ENCODE assay signal across 24 cellular contexts in the genomic region with DNA sequence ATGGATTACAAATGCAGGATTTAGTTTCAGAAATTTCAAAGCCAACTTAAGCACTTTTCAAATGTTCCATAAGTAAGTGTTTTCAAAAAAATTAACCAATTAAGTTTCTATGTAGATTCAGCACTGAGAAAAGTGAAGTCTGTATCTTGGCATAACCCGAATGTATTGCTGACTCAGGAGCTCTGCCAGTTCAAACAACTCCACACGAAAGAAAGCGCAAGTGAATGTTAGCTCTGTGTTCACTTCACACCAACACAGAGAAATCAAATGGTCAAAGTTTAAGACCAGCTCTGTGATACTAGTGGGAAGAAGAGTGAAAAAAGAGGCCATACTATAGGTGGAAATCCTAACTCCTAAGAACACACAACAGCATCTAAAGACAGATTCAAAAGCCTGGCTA.
DNase-seq lines count a peak whose midpoint lies in the region; ATAC-seq, FAIRE-seq and TF ChIP-seq lines count a peak whose summit lies in the region.
"Had no signal": no experiment of that assay in that cellular context is flagged by ENCODE, and none has a peak within 500 bp of the region (broad histone marks: within the 10 kb centered on the region; RNA-seq: fewer than 3 reads in every experiment).

No MANE protein-coding gene starts in this region.

- DNase-seq in H54 (ENCODE audit: insufficient read length, low spot score): no peak
- no peak for DNase-seq in mesothelial cell of epicardium (ENCODE audit: low spot score in 2 of 2, unreplicated experiment in 2 of 2)
- no peak for DNase-seq in head of caudate nucleus
- DNase-seq in NCI-H524 treated with DMSO at 0.1 percent for 48 hours (lab: John Stamatoyannopoulos, UW): no peak
- DNase-seq in DMS153 treated with DMSO at 0.1 percent for 48 hours (lab: John Stamatoyannopoulos, UW; ENCODE audit: unreplicated experiment): no peak
- DNase-seq in HuH-7.5 (ENCODE audit: low spot score): no peak
- DNase-seq: ACHN; activated CD4-positive, alpha-beta T cell treated with anti-CD3 and anti-CD28 coated beads for 4 hours; adrenal gland; Calu3; cerebellar nuclear complex; effector CD4-positive, alpha-beta T cell; glutamatergic neuron; lower lobe of right lung; NCI-H1417 treated with DMSO at 0.1 percent for 48 hours; NCI-H2107; occipital lobe; sigmoid colon; stimulated activated naive B cell treated with anti-CD40 and anti-IgM and Interleukin-4, amounts not matched to agents 10 μg/mL and 1 μg/mL and 100 μg/mL, for 72 hours; T-helper 1 cell had no signal

- H3K27me3 Mint-ChIP-seq in mesothelial cell of epicardium (ENCODE audit: low read depth): no peaks in the 10 kb centered on the region
- H3K27me3 Mint-ChIP-seq: stimulated activated naive B cell treated with anti-CD40 and anti-IgM and Interleukin-4, amounts not matched to agents 10 μg/mL and 1 μg/mL and 100 μg/mL, for 72 hours had no signal

- peaks cover 8% of the 10 kb centered on the region for H3K36me3 Mint-ChIP-seq in mesothelial cell of epicardium

- ATAC-seq in esophagus mucosa: peak; percentile 44
- ATAC-seq: stimulated activated naive B cell treated with anti-CD40 and anti-IgM and Interleukin-4, amounts not matched to agents 10 μg/mL and 1 μg/mL and 100 μg/mL, for 72 hours had no signal

- intact Hi-C loops in head of caudate nucleus (cut with DNase I): no loop called here

- no peaks in the 10 kb centered on the region for H3K9me3 Mint-ChIP-seq in mesothelial cell of epicardium

- FAIRE-seq in H54 (lab: Jason Lieb, UNC): peak; percentile 66

- peaks cover 45% of the 10 kb centered on the region for H3K4me1 Mint-ChIP-seq in mesothelial cell of epicardium

- TF ChIP-seq POLR2A in H54 (IDR thresholded peaks at IDR 0.05; ENCODE audit: low read depth, low read length): no peak

- TF ChIP-seq CTCF in VCaP (conservative IDR thresholded peaks at IDR 0.05): no peak
- TF ChIP-seq CTCF in mesothelial cell of epicardium (IDR thresholded peaks at IDR 0.05; ENCODE audit: unreplicated experiment): no peak

- peak overlapping the region; percentile 53 for H3K27ac ChIP-seq in VCaP
- H3K27ac ChIP-seq: adrenal gland; BLaER1 treated with 17β-estradiol and CSF1 and Interleukin-3, amounts not matched to agents 10 nM and 100 nM; lower lobe of right lung; sigmoid colon; thoracic aorta had no signal

- no peak overlapping the region for H3K4me3 Mint-ChIP-seq in mesothelial cell of epicardium
- H3K4me3 Mint-ChIP-seq: stimulated activated naive B cell treated with anti-CD40 and anti-IgM and Interleukin-4, amounts not matched to agents 10 μg/mL and 1 μg/mL and 100 μg/mL, for 72 hours had no signal

- peak overlapping the region; percentile 28 for H3K27ac Mint-ChIP-seq in mesothelial cell of epicardium
- H3K27ac Mint-ChIP-seq: stimulated activated naive B cell treated with anti-CD40 and anti-IgM and Interleukin-4, amounts not matched to agents 10 μg/mL and 1 μg/mL and 100 μg/mL, for 72 hours had no signal
